2 cellular contexts compared by ENCODE assay signal in the genomic region with DNA sequence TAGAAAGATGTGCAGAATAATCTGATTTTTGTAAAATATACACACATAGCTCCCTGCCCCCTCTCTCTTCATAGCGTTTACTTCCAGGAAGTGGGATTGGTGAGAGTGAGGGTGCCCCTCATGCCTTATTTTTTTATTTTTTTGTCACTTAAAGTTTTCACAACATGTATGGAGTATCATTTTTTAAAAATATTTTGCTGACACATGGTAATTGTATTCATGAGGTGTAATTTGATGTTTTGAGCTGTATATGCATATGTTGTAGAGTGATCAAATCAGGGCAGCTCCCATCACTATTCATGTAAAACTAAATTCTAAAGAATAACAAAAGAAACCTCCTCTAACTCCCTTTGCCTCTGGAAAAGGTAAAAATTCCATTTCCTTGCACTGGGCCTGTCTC.
TF ChIP-seq lines count a peak whose summit lies in the region.

No MANE protein-coding gene starts in this region.

TF ChIP-seq in SK-N-SH, 30 proteins besides CTCF, POLR2A, EP300 and RAD21 (continued from another document):
- TF ChIP-seq TEAD4 (IDR thresholded peaks at IDR 0.05; ENCODE audit: borderline replicate concordance, insufficient read depth) (no peak), EZH2phosphoT487 (IDR thresholded peaks at IDR 0.05; ENCODE audit: borderline replicate concordance, low read depth) (no peak), CHD2 (IDR thresholded peaks at IDR 0.05; ENCODE audit: low read length, partially characterized antibody) (no peak)

TF ChIP-seq in SK-N-SH treated with all-trans-retinoic acid at 6 μM for 48 hours, 23 proteins besides CTCF, POLR2A, EP300 and RAD21 (continued from another document):
- TF ChIP-seq, protein P1, sequence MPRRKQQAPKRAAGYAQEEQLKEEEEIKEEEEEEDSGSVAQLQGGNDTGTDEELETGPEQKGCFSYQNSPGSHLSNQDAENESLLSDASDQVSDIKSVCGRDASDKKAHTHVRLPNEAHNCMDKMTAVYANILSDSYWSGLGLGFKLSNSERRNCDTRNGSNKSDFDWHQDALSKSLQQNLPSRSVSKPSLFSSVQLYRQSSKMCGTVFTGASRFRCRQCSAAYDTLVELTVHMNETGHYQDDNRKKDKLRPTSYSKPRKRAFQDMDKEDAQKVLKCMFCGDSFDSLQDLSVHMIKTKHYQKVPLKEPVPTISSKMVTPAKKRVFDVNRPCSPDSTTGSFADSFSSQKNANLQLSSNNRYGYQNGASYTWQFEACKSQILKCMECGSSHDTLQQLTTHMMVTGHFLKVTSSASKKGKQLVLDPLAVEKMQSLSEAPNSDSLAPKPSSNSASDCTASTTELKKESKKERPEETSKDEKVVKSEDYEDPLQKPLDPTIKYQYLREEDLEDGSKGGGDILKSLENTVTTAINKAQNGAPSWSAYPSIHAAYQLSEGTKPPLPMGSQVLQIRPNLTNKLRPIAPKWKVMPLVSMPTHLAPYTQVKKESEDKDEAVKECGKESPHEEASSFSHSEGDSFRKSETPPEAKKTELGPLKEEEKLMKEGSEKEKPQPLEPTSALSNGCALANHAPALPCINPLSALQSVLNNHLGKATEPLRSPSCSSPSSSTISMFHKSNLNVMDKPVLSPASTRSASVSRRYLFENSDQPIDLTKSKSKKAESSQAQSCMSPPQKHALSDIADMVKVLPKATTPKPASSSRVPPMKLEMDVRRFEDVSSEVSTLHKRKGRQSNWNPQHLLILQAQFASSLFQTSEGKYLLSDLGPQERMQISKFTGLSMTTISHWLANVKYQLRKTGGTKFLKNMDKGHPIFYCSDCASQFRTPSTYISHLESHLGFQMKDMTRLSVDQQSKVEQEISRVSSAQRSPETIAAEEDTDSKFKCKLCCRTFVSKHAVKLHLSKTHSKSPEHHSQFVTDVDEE (CRISPR knock-in tag; IDR thresholded peaks at IDR 0.05) = no peak
- TF ChIP-seq TCF4 (CRISPR knock-in tag; IDR thresholded peaks at IDR 0.05; ENCODE audit: borderline replicate concordance) = no peak
- TF ChIP-seq CSRNP3 (CRISPR knock-in tag; IDR thresholded peaks at IDR 0.05) = no peak
- TF ChIP-seq, protein P2, sequence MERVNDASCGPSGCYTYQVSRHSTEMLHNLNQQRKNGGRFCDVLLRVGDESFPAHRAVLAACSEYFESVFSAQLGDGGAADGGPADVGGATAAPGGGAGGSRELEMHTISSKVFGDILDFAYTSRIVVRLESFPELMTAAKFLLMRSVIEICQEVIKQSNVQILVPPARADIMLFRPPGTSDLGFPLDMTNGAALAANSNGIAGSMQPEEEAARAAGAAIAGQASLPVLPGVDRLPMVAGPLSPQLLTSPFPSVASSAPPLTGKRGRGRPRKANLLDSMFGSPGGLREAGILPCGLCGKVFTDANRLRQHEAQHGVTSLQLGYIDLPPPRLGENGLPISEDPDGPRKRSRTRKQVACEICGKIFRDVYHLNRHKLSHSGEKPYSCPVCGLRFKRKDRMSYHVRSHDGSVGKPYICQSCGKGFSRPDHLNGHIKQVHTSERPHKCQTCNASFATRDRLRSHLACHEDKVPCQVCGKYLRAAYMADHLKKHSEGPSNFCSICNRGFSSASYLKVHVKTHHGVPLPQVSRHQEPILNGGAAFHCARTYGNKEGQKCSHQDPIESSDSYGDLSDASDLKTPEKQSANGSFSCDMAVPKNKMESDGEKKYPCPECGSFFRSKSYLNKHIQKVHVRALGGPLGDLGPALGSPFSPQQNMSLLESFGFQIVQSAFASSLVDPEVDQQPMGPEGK (CRISPR knock-in tag; IDR thresholded peaks at IDR 0.05; ENCODE audit: borderline replicate concordance) = no peak
- TF ChIP-seq RARB (CRISPR knock-in tag; IDR thresholded peaks at IDR 0.05) = no peak
- no peak for TF ChIP-seq ZNF565 (CRISPR knock-in tag; conservative IDR thresholded peaks at IDR 0.05; ENCODE audit: low read depth)
- TF ChIP-seq POU6F1 (CRISPR knock-in tag; IDR thresholded peaks at IDR 0.05; ENCODE audit: borderline replicate concordance, low read depth) = no peak
- no peak for TF ChIP-seq OSR1 (CRISPR knock-in tag; IDR thresholded peaks at IDR 0.05)
- no peak for TF ChIP-seq ZC3H10 (CRISPR knock-in tag; IDR thresholded peaks at IDR 0.05)
